In the genomic region with DNA sequence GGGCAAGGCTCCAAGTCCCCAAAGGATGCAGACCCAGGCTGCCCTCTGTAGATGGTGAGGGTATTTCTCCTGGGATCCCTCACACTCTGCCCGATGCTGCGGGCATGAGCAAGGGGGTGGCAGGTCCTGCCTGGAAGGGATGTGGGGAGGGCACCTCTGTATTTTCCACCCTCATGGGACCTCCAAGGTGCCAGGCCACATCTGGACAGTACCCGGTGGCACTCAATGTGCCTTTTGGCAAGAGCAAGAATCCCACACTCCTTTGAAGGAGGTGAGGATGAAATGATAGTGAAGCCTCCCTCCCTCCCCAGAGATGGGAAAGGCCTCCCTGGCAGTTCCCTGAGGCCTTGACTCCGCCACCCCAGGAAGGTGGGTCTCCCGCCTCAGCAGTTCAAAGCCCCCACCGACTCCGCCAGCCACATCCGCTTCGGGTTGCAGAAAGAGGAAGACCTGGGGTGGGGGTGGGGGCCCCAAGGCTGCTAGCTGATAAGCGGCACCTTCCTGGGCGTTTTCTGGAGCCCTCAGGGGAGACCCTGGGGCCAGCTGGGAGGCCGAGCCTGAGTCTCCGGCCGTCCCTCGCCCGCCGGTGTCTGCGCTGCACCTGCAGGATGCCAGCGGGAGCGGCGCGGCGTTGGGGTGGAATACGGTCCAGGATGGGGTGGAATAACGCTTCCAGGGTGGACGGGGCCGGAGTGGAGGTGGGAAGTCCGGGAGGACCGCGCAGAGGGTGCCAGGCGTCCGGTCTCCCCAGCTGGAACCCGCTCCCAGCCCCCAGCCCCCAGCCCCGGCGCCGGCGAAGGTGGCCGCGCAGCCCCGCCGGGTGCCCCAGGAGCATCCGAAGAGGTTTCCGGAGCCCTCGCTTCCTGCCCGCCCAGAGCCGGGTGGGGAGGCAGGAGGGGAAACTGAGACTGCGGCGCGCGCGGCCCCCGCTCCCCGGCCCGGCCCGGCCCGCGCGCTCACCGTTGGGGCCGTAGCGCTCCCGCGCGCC, we compare ENCODE assay signal across 9 cellular contexts. TPM values are rescaled to one million over a fixed set of nuclear protein-coding genes. Genes with fewer than 3 reads are reported as not detected.
DNase-seq lines count a peak whose midpoint lies in the region; ATAC-seq and TF ChIP-seq lines count a peak whose summit lies in the region.
"Had no signal": no experiment of that assay in that cellular context is flagged by ENCODE, and none has a peak within 500 bp of the region (broad histone marks: within the 10 kb centered on the region; RNA-seq: fewer than 3 reads in every experiment).

No MANE protein-coding gene starts in this region.

- no peak for TF ChIP-seq CTCF in activated CD8-positive, alpha-beta T cell treated with anti-CD3 and anti-CD28 coated beads for 36 hours (IDR thresholded peaks at IDR 0.05)

- H3K36me3 Mint-ChIP-seq in activated CD8-positive, alpha-beta T cell treated with anti-CD3 and anti-CD28 coated beads for 36 hours (ENCODE audit: low read depth) = peaks cover 4% of the 10 kb centered on the region
- H3K36me3 Mint-ChIP-seq: brain had no signal

- DNase-seq in SHP77 (lab: John Stamatoyannopoulos, UW) = peak; percentile 42
- DNase-seq in SHP77 treated with DMSO at 0.1 percent for 48 hours (lab: John Stamatoyannopoulos, UW) = no peak
- peak; percentile 11 for DNase-seq in KG1 (lab: John Stamatoyannopoulos, UW)
- peak; percentile 86 for DNase-seq in activated CD8-positive, alpha-beta T cell treated with anti-CD3 and anti-CD28 coated beads for 36 hours
- peak; percentile 83 for DNase-seq in cardiac septum (ENCODE audit: low spot score)
- DNase-seq in stimulated activated CD4-positive, alpha-beta T cell treated with anti-CD3 and anti-CD28 coated beads, Interleukin-2, amount 100 ng/mL, for 4 hours (ENCODE audit: low read depth) = peak; percentile 40
- DNase-seq in NCI-H187 treated with DMSO at 0.1 percent for 48 hours (lab: John Stamatoyannopoulos, UW) = no peak

- no peaks in the 10 kb centered on the region for H3K9me3 Mint-ChIP-seq in activated CD8-positive, alpha-beta T cell treated with anti-CD3 and anti-CD28 coated beads for 36 hours

- H3K4me3 Mint-ChIP-seq in activated CD8-positive, alpha-beta T cell treated with anti-CD3 and anti-CD28 coated beads for 36 hours = peak overlapping the region; percentile 84

- ATAC-seq in activated CD8-positive, alpha-beta T cell treated with anti-CD3 and anti-CD28 coated beads for 36 hours = peak; percentile 35
- ATAC-seq in HG03469 (IDR thresholded peaks at IDR 0.05; ENCODE audit: unreplicated experiment) = no peak

- intact Hi-C loops in activated CD8-positive, alpha-beta T cell treated with anti-CD3 and anti-CD28 coated beads for 36 hours (cut with micrococcal nuclease) = loop anchor here (2.0 to 5.0 kb wide), 2 partner anchors 39 to 49 kb away; no protein-coding TSS in a partner anchor
- intact Hi-C loops in cardiac septum (cut with DNase I) = no loop called here

- CTCF ChIA-PET in activated CD8-positive, alpha-beta T cell treated with anti-CD3 and anti-CD28 coated beads for 36 hours (lab: Charles Lee) = interaction anchor here (0.7 to 3.9 kb wide), 2 partner anchors 41 to 50 kb away, joined by 3 to 27 read pairs; no protein-coding TSS in a partner anchor

- POLR2A ChIA-PET in activated CD8-positive, alpha-beta T cell treated with anti-CD3 and anti-CD28 coated beads for 36 hours (lab: Charles Lee) = interaction anchor here (0.9 to 2.0 kb wide), 3 partner anchors 11 to 50 kb away, joined by 4 to 5 read pairs (median 5); no protein-coding TSS in a partner anchor

- peak overlapping the region; percentile 66 for H3K27ac Mint-ChIP-seq in activated CD8-positive, alpha-beta T cell treated with anti-CD3 and anti-CD28 coated beads for 36 hours
- H3K27ac Mint-ChIP-seq: brain had no signal

- H3K4me1 Mint-ChIP-seq in activated CD8-positive, alpha-beta T cell treated with anti-CD3 and anti-CD28 coated beads for 36 hours (ENCODE audit: low read depth) = peaks cover 45% of the 10 kb centered on the region

- no peaks in the 10 kb centered on the region for H3K27me3 Mint-ChIP-seq in activated CD8-positive, alpha-beta T cell treated with anti-CD3 and anti-CD28 coated beads for 36 hours

RNA-seq across cellular contexts. Expression of gene ATP2A3, which starts 0.7 kb away (rescaled TPM):
- 100 to 1,000 TPM; 113 to 117 TPM for total RNA-seq in activated CD8-positive, alpha-beta T cell treated with anti-CD3 and anti-CD28 coated beads for 36 hours
- 8.9 TPM for total RNA-seq in cardiac septum

RNA-seq across cellular contexts. Expression of gene P2RX1, which starts 47.2 kb away (rescaled TPM):
- total RNA-seq in activated CD8-positive, alpha-beta T cell treated with anti-CD3 and anti-CD28 coated beads for 36 hours = 1 to 10 TPM in 1 of 2 experiments, under 1 TPM in 1; 0.43 to 1.7 TPM
- 5.1 TPM for total RNA-seq in cardiac septum

Comparison
In these comparisons a context has a peak if more than half of its experiments do, and no peak if none do; other contexts are left out.
1. DNase-seq: peak in SHP77 (2 of 2), KG1 (single experiment), activated CD8-positive, alpha-beta T cell treated with anti-CD3 and anti-CD28 coated beads for 36 hours (single experiment), cardiac septum (single experiment) and stimulated activated CD4-positive, alpha-beta T cell treated with anti-CD3 and anti-CD28 coated beads, Interleukin-2, amount 100 ng/mL, for 4 hours (single experiment); none in SHP77 treated with DMSO at 0.1 percent for 48 hours (single experiment) and NCI-H187 treated with DMSO at 0.1 percent for 48 hours (single experiment).
2. RNA of gene ATP2A3, which starts 0.7 kb away (total RNA-seq): 113 to 117 TPM in activated CD8-positive, alpha-beta T cell treated with anti-CD3 and anti-CD28 coated beads for 36 hours; 8.9 TPM in cardiac septum (single experiment); every median in the first group is over 10 times any median in the second.